ENCODE assay signal across 2 cellular contexts in the genomic region with DNA sequence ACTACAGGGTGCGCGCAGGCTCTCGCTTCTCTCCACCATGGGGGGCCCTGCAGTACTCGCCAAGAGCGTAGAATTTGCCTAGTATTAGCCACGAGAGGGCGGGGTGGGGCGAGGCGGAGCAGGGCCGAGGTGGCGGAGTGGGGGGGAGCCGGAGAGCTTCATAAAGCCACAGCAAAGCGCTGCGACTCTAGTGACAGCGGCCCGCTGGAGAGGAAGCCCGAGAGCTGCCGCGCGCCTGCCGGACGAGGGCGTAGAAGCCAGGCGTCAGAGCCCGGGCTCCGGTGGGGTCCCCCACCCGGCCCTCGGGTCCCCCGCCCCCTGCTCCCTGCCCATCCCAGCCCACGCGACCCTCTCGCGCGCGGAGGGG.
A peak's percentile ranks its signal among the peaks of the same experiment; 100 is the strongest.
TF ChIP-seq lines count a peak whose summit lies in the region.

A gene with protein sequence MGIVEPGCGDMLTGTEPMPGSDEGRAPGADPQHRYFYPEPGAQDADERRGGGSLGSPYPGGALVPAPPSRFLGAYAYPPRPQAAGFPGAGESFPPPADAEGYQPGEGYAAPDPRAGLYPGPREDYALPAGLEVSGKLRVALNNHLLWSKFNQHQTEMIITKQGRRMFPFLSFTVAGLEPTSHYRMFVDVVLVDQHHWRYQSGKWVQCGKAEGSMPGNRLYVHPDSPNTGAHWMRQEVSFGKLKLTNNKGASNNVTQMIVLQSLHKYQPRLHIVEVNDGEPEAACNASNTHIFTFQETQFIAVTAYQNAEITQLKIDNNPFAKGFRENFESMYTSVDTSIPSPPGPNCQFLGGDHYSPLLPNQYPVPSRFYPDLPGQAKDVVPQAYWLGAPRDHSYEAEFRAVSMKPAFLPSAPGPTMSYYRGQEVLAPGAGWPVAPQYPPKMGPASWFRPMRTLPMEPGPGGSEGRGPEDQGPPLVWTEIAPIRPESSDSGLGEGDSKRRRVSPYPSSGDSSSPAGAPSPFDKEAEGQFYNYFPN (plus strand): TSS at position 190 of the 367 bp plus-strand sequence. CDS start 219 bp downstream, outside the sequence.

TF ChIP-seq in HEK293, 187 proteins besides CTCF, POLR2A, EP300 and RAD21 (continued from another document and continues in another):
- TF ChIP-seq EGR2 (tag by site-specific recombination; IDR thresholded peaks at IDR 0.05; ENCODE audit: low read depth) (0 out of 2 replicates have a peak, but pooled peaks have one; percentile 10), ZNF354C (tag by site-specific recombination; IDR thresholded peaks at IDR 0.05; ENCODE audit: borderline replicate concordance, low read depth) (no peak), ZSCAN16 (tag by site-specific recombination; IDR thresholded peaks at IDR 0.05) (no peak), SALL2 (tag by site-specific recombination; IDR thresholded peaks at IDR 0.05; ENCODE audit: borderline replicate concordance) (no peak), ZNF626 (tag by site-specific recombination; IDR thresholded peaks at IDR 0.05) (no peak), ZNF138 (tag by site-specific recombination; IDR thresholded peaks at IDR 0.05; ENCODE audit: borderline replicate concordance) (no peak), ZFP3 (tag by site-specific recombination; IDR thresholded peaks at IDR 0.05; ENCODE audit: low read depth) (no peak), ZNF785 (tag by site-specific recombination; IDR thresholded peaks at IDR 0.05) (no peak), ZNF311 (tag by site-specific recombination; IDR thresholded peaks at IDR 0.05; ENCODE audit: borderline replicate concordance) (no peak), ZNF132 (tag by site-specific recombination; IDR thresholded peaks at IDR 0.05; ENCODE audit: borderline replicate concordance) (no peak), ZNF549 (tag by site-specific recombination; IDR thresholded peaks at IDR 0.05) (no peak), ZBTB20 (tag by site-specific recombination; IDR thresholded peaks at IDR 0.05) (peak; percentile 42; the same call in 1 of the 2 replicates), ZNF837 (tag by site-specific recombination; IDR thresholded peaks at IDR 0.05) (no peak), GLIS1 (tag by site-specific recombination; IDR thresholded peaks at IDR 0.05) (peak; percentile 55), OVOL3 (tag by site-specific recombination; IDR thresholded peaks at IDR 0.05) (no peak), ZNF768 (tag by site-specific recombination; IDR thresholded peaks at IDR 0.05) (no peak), ZNF335 (tag by site-specific recombination; conservative IDR thresholded peaks at IDR 0.05) (peak; percentile 32; the same call in 1 of the 2 replicates), ZSCAN23 (tag by site-specific recombination; IDR thresholded peaks at IDR 0.05) (no peak), GLIS2 (tag by site-specific recombination; IDR thresholded peaks at IDR 0.05) (peak; percentile 74), BCL11B (tag by site-specific recombination; IDR thresholded peaks at IDR 0.05; ENCODE audit: low read depth) (no peak), ZBTB8A (tag by site-specific recombination; IDR thresholded peaks at IDR 0.05) (peak; percentile 77), ZNF830 (tag by site-specific recombination; IDR thresholded peaks at IDR 0.05; ENCODE audit: low read depth) (no peak), ZNF16 (tag by site-specific recombination; IDR thresholded peaks at IDR 0.05; ENCODE audit: low read depth) (no peak), ZNF621 (tag by site-specific recombination; IDR thresholded peaks at IDR 0.05) (no peak)
- TF ChIP-seq, protein P1, sequence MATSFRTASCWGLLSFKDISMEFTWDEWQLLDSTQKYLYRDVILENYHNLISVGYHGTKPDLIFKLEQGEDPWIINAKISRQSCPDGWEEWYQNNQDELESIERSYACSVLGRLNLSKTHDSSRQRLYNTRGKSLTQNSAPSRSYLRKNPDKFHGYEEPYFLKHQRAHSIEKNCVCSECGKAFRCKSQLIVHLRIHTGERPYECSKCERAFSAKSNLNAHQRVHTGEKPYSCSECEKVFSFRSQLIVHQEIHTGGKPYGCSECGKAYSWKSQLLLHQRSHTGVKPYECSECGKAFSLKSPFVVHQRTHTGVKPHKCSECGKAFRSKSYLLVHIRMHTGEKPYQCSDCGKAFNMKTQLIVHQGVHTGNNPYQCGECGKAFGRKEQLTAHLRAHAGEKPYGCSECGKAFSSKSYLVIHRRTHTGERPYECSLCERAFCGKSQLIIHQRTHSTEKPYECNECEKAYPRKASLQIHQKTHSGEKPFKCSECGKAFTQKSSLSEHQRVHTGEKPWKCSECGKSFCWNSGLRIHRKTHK (tag by site-specific recombination; IDR thresholded peaks at IDR 0.05), result no peak
- TF ChIP-seq, protein P2, sequence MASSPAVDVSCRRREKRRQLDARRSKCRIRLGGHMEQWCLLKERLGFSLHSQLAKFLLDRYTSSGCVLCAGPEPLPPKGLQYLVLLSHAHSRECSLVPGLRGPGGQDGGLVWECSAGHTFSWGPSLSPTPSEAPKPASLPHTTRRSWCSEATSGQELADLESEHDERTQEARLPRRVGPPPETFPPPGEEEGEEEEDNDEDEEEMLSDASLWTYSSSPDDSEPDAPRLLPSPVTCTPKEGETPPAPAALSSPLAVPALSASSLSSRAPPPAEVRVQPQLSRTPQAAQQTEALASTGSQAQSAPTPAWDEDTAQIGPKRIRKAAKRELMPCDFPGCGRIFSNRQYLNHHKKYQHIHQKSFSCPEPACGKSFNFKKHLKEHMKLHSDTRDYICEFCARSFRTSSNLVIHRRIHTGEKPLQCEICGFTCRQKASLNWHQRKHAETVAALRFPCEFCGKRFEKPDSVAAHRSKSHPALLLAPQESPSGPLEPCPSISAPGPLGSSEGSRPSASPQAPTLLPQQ (tag by site-specific recombination; IDR thresholded peaks at IDR 0.05), result no peak
- TF ChIP-seq, protein P3, sequence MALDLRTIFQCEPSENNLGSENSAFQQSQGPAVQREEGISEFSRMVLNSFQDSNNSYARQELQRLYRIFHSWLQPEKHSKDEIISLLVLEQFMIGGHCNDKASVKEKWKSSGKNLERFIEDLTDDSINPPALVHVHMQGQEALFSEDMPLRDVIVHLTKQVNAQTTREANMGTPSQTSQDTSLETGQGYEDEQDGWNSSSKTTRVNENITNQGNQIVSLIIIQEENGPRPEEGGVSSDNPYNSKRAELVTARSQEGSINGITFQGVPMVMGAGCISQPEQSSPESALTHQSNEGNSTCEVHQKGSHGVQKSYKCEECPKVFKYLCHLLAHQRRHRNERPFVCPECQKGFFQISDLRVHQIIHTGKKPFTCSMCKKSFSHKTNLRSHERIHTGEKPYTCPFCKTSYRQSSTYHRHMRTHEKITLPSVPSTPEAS (tag by site-specific recombination; IDR thresholded peaks at IDR 0.05), result no peak
- TF ChIP-seq, protein P4, sequence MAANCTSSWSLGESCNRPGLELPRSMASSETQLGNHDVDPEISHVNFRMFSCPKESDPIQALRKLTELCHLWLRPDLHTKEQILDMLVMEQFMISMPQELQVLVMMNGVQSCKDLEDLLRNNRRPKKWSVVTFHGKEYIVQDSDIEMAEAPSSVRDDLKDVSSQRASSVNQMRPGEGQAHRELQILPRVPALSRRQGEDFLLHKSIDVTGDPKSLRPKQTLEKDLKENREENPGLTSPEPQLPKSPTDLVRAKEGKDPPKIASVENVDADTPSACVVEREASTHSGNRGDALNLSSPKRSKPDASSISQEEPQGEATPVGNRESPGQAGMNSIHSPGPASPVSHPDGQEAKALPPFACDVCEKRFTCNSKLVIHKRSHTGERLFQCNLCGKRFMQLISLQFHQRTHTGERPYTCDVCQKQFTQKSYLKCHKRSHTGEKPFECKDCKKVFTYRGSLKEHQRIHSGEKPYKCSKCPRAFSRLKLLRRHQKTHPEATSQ (tag by site-specific recombination; IDR thresholded peaks at IDR 0.05), result no peak

TF ChIP-seq in HepG2, 621 proteins besides CTCF, POLR2A, EP300 and RAD21 (continued from another document):
- TF ChIP-seq, protein P5, sequence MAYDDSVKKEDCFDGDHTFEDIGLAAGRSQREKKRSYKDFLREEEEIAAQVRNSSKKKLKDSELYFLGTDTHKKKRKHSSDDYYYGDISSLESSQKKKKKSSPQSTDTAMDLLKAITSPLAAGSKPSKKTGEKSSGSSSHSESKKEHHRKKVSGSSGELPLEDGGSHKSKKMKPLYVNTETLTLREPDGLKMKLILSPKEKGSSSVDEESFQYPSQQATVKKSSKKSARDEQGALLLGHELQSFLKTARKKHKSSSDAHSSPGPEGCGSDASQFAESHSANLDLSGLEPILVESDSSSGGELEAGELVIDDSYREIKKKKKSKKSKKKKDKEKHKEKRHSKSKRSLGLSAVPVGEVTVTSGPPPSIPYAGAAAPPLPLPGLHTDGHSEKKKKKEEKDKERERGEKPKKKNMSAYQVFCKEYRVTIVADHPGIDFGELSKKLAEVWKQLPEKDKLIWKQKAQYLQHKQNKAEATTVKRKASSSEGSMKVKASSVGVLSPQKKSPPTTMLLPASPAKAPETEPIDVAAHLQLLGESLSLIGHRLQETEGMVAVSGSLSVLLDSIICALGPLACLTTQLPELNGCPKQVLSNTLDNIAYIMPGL (CRISPR knock-in tag; IDR thresholded peaks at IDR 0.05; ENCODE audit: borderline replicate concordance in 1 of 2, low read depth in 1 of 2), result 0 out of 4 replicates have a peak, but pooled peaks have one; percentile 14 to 48
- TF ChIP-seq, protein P4 (CRISPR knock-in tag; IDR thresholded peaks at IDR 0.05; ENCODE audit: borderline replicate concordance), result 0 out of 2 replicates have a peak, but pooled peaks have one; percentile 26
- TF ChIP-seq ZSCAN22 (CRISPR knock-in tag; IDR thresholded peaks at IDR 0.05) (no peak), ATRX (CRISPR knock-in tag; IDR thresholded peaks at IDR 0.05; ENCODE audit: borderline replicate concordance) (no peak), FOXA1 (IDR thresholded peaks at IDR 0.05) (no peak), FOXA1 (CRISPR knock-in tag; IDR thresholded peaks at IDR 0.05) (0 out of 2 replicates have a peak, but pooled peaks have one; percentile 4), SMAD1 (CRISPR knock-in tag; IDR thresholded peaks at IDR 0.05; ENCODE audit: borderline replicate concordance, low read depth) (0 out of 2 replicates have a peak, but pooled peaks have one; percentile 14), MXD4 (CRISPR knock-in tag; IDR thresholded peaks at IDR 0.05) (0 out of 2 replicates have a peak, but pooled peaks have one; percentile 45), MAF1 (CRISPR knock-in tag; IDR thresholded peaks at IDR 0.05; ENCODE audit: borderline replicate concordance) (no peak), FOXC1 (CRISPR knock-in tag; IDR thresholded peaks at IDR 0.05; ENCODE audit: borderline replicate concordance) (0 out of 2 replicates have a peak, but pooled peaks have one; percentile 26), HDAC2 (CRISPR knock-in tag; IDR thresholded peaks at IDR 0.05) (peak; percentile 20; the same call in 1 of the 2 replicates), FOXP1 (IDR thresholded peaks at IDR 0.05) (no peak), FOXP1 (CRISPR knock-in tag; IDR thresholded peaks at IDR 0.05) (no peak), RELA (CRISPR knock-in tag; IDR thresholded peaks at IDR 0.05) (0 out of 2 replicates have a peak, but pooled peaks have one; percentile 24)
- TF ChIP-seq, protein P6, sequence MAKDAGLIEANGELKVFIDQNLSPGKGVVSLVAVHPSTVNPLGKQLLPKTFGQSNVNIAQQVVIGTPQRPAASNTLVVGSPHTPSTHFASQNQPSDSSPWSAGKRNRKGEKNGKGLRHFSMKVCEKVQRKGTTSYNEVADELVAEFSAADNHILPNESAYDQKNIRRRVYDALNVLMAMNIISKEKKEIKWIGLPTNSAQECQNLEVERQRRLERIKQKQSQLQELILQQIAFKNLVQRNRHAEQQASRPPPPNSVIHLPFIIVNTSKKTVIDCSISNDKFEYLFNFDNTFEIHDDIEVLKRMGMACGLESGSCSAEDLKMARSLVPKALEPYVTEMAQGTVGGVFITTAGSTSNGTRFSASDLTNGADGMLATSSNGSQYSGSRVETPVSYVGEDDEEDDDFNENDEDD (CRISPR knock-in tag; IDR thresholded peaks at IDR 0.05; ENCODE audit: borderline replicate concordance), result 0 out of 2 replicates have a peak, but pooled peaks have one; percentile 10
- TF ChIP-seq, protein P7, sequence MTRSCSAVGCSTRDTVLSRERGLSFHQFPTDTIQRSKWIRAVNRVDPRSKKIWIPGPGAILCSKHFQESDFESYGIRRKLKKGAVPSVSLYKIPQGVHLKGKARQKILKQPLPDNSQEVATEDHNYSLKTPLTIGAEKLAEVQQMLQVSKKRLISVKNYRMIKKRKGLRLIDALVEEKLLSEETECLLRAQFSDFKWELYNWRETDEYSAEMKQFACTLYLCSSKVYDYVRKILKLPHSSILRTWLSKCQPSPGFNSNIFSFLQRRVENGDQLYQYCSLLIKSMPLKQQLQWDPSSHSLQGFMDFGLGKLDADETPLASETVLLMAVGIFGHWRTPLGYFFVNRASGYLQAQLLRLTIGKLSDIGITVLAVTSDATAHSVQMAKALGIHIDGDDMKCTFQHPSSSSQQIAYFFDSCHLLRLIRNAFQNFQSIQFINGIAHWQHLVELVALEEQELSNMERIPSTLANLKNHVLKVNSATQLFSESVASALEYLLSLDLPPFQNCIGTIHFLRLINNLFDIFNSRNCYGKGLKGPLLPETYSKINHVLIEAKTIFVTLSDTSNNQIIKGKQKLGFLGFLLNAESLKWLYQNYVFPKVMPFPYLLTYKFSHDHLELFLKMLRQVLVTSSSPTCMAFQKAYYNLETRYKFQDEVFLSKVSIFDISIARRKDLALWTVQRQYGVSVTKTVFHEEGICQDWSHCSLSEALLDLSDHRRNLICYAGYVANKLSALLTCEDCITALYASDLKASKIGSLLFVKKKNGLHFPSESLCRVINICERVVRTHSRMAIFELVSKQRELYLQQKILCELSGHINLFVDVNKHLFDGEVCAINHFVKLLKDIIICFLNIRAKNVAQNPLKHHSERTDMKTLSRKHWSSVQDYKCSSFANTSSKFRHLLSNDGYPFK (CRISPR knock-in tag; IDR thresholded peaks at IDR 0.05; ENCODE audit: borderline replicate concordance), result 0 out of 2 replicates have a peak, but pooled peaks have one; percentile 14
